In the genomic region with DNA sequence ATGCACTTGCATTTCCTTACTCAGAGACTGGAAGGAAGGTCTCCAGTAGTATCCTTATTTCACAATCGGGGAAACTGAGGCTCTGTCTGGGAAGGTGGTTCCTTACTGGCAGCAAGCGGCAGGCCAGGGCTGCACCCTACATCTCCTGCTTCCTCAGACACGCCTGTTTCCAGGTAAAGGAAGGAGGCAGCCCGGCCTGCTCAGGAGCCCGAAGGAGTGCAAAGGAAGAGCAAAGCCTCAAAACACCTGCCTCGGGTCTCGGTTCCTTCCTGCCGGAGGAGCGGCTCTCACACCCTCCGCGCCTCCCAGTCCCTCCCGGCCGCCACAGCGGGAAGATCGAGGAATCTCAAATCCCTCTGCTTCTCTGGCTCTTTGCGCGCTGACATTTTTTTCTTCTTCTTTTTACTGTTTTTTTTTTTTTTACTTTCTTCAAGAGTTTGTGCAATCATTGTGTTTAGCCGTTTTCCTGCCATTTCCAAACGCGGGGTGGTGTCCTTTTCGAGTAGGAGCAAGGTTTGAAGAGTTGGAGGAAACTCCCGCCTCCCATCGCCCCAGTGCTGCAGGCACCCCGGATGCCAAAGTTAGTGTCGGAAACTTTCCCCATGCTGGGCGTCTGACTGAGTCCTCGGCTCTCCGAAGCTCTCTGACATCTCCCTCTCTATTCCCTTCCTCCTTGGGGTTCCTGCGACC, we compare ENCODE assay signal across 8 cellular contexts. TPM values are rescaled to one million over a fixed set of nuclear protein-coding genes. Genes with fewer than 3 reads are reported as not detected.
DNase-seq lines count a peak whose midpoint lies in the region; ATAC-seq, FAIRE-seq and TF ChIP-seq lines count a peak whose summit lies in the region.

No MANE protein-coding gene starts in this region.

- ATAC-seq in HG02852 (IDR thresholded peaks at IDR 0.05; ENCODE audit: unreplicated experiment), result no peak
- no peak for ATAC-seq in GM19467 (IDR thresholded peaks at IDR 0.05; ENCODE audit: unreplicated experiment)

- no peaks in the 10 kb centered on the region for H4K20me1 ChIP-seq in keratinocyte (ENCODE audit: control insufficient read depth, extremely low read depth, insufficient read depth, low read length)

- DNase-seq in SIG-M5 treated with dmso at 0.1 percent for 504 hours (lab: John Stamatoyannopoulos, UW; ENCODE audit: unreplicated experiment) (peak; percentile 64), SIG-M5 (lab: John Stamatoyannopoulos, UW) (no peak), MG63 (peak; percentile 46), keratinocyte (ENCODE audit: low read depth, low spot score) (no peak)

- dilution Hi-C loops in keratinocyte (cut with MboI; ENCODE audit: extremely low pct_ligation_motif_present, low sequenced_read_pairs), result no loop called here

- no peak for FAIRE-seq in keratinocyte (lab: Jason Lieb, UNC)

- H3K27ac ChIP-seq in keratinocyte (ENCODE audit: control insufficient read depth, insufficient read depth, low read length), result no peak overlapping the region

- peak; percentile 22 to 59 for TF ChIP-seq CTCF in brain (conservative IDR thresholded peaks at IDR 0.05)
- no peak for TF ChIP-seq CTCF in keratinocyte (optimal IDR thresholded peaks at IDR 0.05 in 1 of 3, IDR thresholded peaks at IDR 0.05 in 1 of 3, conservative IDR thresholded peaks at IDR 0.05 in 1 of 3; ENCODE audit: extremely low read depth in 1 of 3, insufficient read depth in 2 of 3, low read length in 3 of 3)

- H3K9ac ChIP-seq in keratinocyte (ENCODE audit: control insufficient read depth, extremely low read depth, insufficient read depth, low read length), result no peak overlapping the region

- H3K27ac Mint-ChIP-seq in brain, result peak overlapping the region in 4 of 5 experiments; percentile 27 to 82 (median 48)
- H3K27ac Mint-ChIP-seq in stimulated activated naive CD8-positive, alpha-beta T cell treated with anti-CD3 and anti-CD28 coated beads, Interleukin-15, Interleukin-2, amounts not matched to agents 100 ng/mL and 50 ng/mL, for 24 hours, result no peak overlapping the region

- peaks cover 0 to 15% (median 0%) of the 10 kb centered on the region in 5 experiments for H3K9me3 Mint-ChIP-seq in brain
- peaks cover 4% of the 10 kb centered on the region for H3K9me3 Mint-ChIP-seq in stimulated activated naive CD8-positive, alpha-beta T cell treated with anti-CD3 and anti-CD28 coated beads, Interleukin-15, Interleukin-2, amounts not matched to agents 100 ng/mL and 50 ng/mL, for 24 hours

- H3K4me1 Mint-ChIP-seq in brain, result peaks cover 26% of the 10 kb centered on the region
- H3K4me1 Mint-ChIP-seq in stimulated activated naive CD8-positive, alpha-beta T cell treated with anti-CD3 and anti-CD28 coated beads, Interleukin-15, Interleukin-2, amounts not matched to agents 100 ng/mL and 50 ng/mL, for 24 hours (ENCODE audit: low read depth), result peaks cover 23% of the 10 kb centered on the region

- no peaks in the 10 kb centered on the region for H3K36me3 ChIP-seq in MG63
- no peaks in the 10 kb centered on the region for H3K36me3 ChIP-seq in keratinocyte (ENCODE audit: control insufficient read depth in 2 of 2, extremely low read depth in 1 of 2, insufficient read depth in 2 of 2, low read length in 2 of 2)

- H3K27me3 Mint-ChIP-seq in brain, result peaks cover 75% of the 10 kb centered on the region
- peaks cover 66% of the 10 kb centered on the region for H3K27me3 Mint-ChIP-seq in stimulated activated naive CD8-positive, alpha-beta T cell treated with anti-CD3 and anti-CD28 coated beads, Interleukin-15, Interleukin-2, amounts not matched to agents 100 ng/mL and 50 ng/mL, for 24 hours

- peak overlapping the region; percentile 49 for H3K4me3 ChIP-seq in MG63
- peak overlapping the region in 2 of 3 experiments; percentile 58 to 62 for H3K4me3 ChIP-seq in keratinocyte (ENCODE audit: control insufficient read depth in 2 of 3, extremely low read depth in 1 of 3, insufficient read depth in 2 of 3, low read depth in 1 of 3, low read length in 3 of 3)

- peaks cover 3% of the 10 kb centered on the region; the same call in 1 of the 2 replicates for H3K27me3 ChIP-seq in MG63
- H3K27me3 ChIP-seq in keratinocyte (ENCODE audit: control insufficient read depth, extremely low read depth, insufficient read depth, low read length), result peaks cover 18% of the 10 kb centered on the region

- no peaks in the 10 kb centered on the region for H3K79me2 ChIP-seq in keratinocyte (ENCODE audit: control insufficient read depth, insufficient read depth, low read length)

- H3K4me2 ChIP-seq in keratinocyte (ENCODE audit: control insufficient read depth, extremely low read depth, insufficient read depth, low read depth, low read length), result peak overlapping the region; percentile 85

- peak overlapping the region; percentile 68 for H2AFZ ChIP-seq in keratinocyte (ENCODE audit: control insufficient read depth, low read length)

- H3K9me1 ChIP-seq in keratinocyte (ENCODE audit: control insufficient read depth, extremely low read depth, insufficient read depth, low read length), result no peaks in the 10 kb centered on the region

- H3K4me1 ChIP-seq in keratinocyte (ENCODE audit: control insufficient read depth, extremely low read depth, insufficient read depth, low read length), result peaks cover 18% of the 10 kb centered on the region

- H3K4me3 Mint-ChIP-seq in brain, result peak overlapping the region; percentile 83 to 90 (median 87)
- peak overlapping the region; percentile 65 for H3K4me3 Mint-ChIP-seq in stimulated activated naive CD8-positive, alpha-beta T cell treated with anti-CD3 and anti-CD28 coated beads, Interleukin-15, Interleukin-2, amounts not matched to agents 100 ng/mL and 50 ng/mL, for 24 hours

- peaks cover 6% of the 10 kb centered on the region for H3K9me3 ChIP-seq in MG63
- no peaks in the 10 kb centered on the region for H3K9me3 ChIP-seq in keratinocyte (ENCODE audit: control insufficient read depth, low read depth, low read length)

- no peaks in the 10 kb centered on the region for H3K36me3 Mint-ChIP-seq in brain
- H3K36me3 Mint-ChIP-seq in stimulated activated naive CD8-positive, alpha-beta T cell treated with anti-CD3 and anti-CD28 coated beads, Interleukin-15, Interleukin-2, amounts not matched to agents 100 ng/mL and 50 ng/mL, for 24 hours (ENCODE audit: low read depth), result no peaks in the 10 kb centered on the region

RNA-seq across cellular contexts. Expression of a gene that starts 1.0 kb away (rescaled TPM):
- total RNA-seq in MG63 (2014; rRNA removed; shearing (Covaris generic); ENCODE audit: low replicate concordance), result 4.6 and 6.2 TPM in 2 replicates
- polyA plus RNA-seq in brain (ENCODE audit: insufficient read depth, low read depth, low replicate concordance) (6.2 TPM), keratinocyte (0.05 TPM in 1 of 3 replicates, not detected in the others)
- polyA plus RNA-seq in keratinocyte (2011; ENCODE audit: low read depth), result 0.41 TPM
- not detected in 2 replicates for polyA plus RNA-seq in keratinocyte (2011; cell fraction: cytosol; rRNA removed)
- not detected in 2 replicates for polyA plus RNA-seq in keratinocyte (2011; cell fraction: nucleus; rRNA removed)
- 0.20 TPM in 1 of 2 replicates, not detected in the other for polyA plus RNA-seq in keratinocyte (2012; ENCODE audit: low replicate concordance)
- polyA minus RNA-seq in keratinocyte, result not detected in 3 replicates
- polyA minus RNA-seq in keratinocyte (2011; cell fraction: cytosol; rRNA and poly(A)+ RNA removed), result not detected
- not detected in 2 replicates for polyA minus RNA-seq in keratinocyte (2011; cell fraction: nucleus; rRNA and poly(A)+ RNA removed)

Comparison
In these comparisons a context has a peak if more than half of its experiments do, and no peak if none do; other contexts are left out.
1. DNase-seq: peak in SIG-M5 treated with dmso at 0.1 percent for 504 hours (single experiment) and MG63 (single experiment); none in SIG-M5 (single experiment) and keratinocyte (single experiment).
2. CTCF ChIP-seq: peak in brain (2 of 2); none in keratinocyte (0 of 3).